8 cellular contexts compared by ENCODE assay signal in the genomic region with DNA sequence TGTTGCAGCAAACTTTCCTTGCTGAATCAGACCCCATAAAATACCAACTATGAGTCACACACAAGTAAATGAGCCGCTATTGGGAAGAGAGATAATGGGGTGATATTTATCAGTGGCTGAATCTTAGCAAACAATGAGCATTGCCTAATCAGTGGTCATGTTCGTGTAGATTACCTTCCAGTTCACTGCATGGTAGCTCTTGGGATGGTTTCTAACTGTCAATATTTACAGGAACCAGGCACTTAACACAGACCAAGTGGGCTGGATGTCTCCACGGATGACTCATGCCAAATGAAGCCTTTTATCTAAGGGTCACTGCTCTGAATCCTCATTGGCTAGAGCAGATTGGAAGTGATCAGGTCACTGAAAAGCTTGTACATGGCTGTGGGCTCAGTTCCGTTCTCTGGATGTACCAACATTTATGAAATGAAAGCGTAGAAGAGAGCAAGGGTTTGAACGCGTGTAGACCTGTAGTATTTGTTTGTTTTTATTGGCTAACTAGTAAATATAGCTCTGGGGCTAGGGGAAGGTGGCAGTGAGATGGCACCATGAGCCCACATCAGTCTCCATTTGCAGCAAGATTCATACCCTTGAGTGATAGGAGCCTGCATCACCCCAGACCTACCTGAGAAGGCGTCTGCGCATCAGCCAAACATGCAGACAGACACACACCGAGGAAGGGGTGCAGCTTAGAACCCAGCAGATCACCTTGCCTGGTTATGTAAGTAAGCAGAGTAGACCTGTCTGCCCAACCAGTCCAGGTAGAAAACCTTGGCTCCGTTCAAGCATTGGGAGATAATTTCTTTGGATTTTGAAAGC.
DNase-seq lines count a peak whose midpoint lies in the region; ATAC-seq and TF ChIP-seq lines count a peak whose summit lies in the region.

No MANE protein-coding gene starts in this region.

- H3K79me2 ChIP-seq in ACC112 (ENCODE audit: control insufficient read depth, insufficient read depth, low read length, unreplicated experiment): no peaks in the 10 kb centered on the region

- 69 to 77% methylated on average over 11 of the region's 11 CpGs for WGBS in esophagus squamous epithelium, 2 donors
- 68 to 75% methylated on average over 11 of the region's 11 CpGs for WGBS in sigmoid colon, 2 donors

- TF ChIP-seq CTCF in esophagus squamous epithelium (IDR thresholded peaks at IDR 0.05): no peak
- no peak for TF ChIP-seq CTCF in sigmoid colon (IDR thresholded peaks at IDR 0.05)

- intact Hi-C loops in esophagus squamous epithelium (cut with DNase I): loop anchor here (10.0 kb wide), 1 partner anchor 251 kb away; no protein-coding TSS in a partner anchor
- intact Hi-C loops in sigmoid colon (cut with DNase I): no loop called here

- peak overlapping the region; percentile 100 for H3K27ac ChIP-seq in ACC112 (ENCODE audit: low read depth, low read length)
- no peak overlapping the region for H3K27ac ChIP-seq in SJCRH30
- H3K27ac ChIP-seq in esophagus squamous epithelium: peak overlapping the region; percentile 11 to 97 (median 89)
- H3K27ac ChIP-seq in sigmoid colon: peak overlapping the region; percentile 27 to 90 (median 37)

- DNase-seq in SJCRH30 (peak; percentile 27 to 50), esophagus squamous epithelium (lab: John Stamatoyannopoulos, UW) (no peak), sigmoid colon (peak; percentile 40)
- DNase-seq in activated CD4-positive, alpha-beta T cell treated with anti-CD3 and anti-CD28 coated beads for 1 hour: no peak

- no peaks in the 10 kb centered on the region for H3K36me3 ChIP-seq in ACC112 (ENCODE audit: insufficient read depth, low read length)
- no peaks in the 10 kb centered on the region for H3K36me3 ChIP-seq in SJCRH30
- no peaks in the 10 kb centered on the region for H3K36me3 ChIP-seq in esophagus squamous epithelium
- H3K36me3 ChIP-seq in sigmoid colon: no peaks in the 10 kb centered on the region

- H3K4me1 ChIP-seq in ACC112 (ENCODE audit: control insufficient read depth, insufficient read depth, low read length, unreplicated experiment) (peaks cover 69% of the 10 kb centered on the region), SJCRH30 (peaks cover 42% of the 10 kb centered on the region), esophagus squamous epithelium (peaks cover 43 to 82% (median 60%) of the 10 kb centered on the region in 3 donors), sigmoid colon (peaks cover 0 to 77% (median 72%) of the 10 kb centered on the region in 4 donors)

- no peak for TF ChIP-seq POLR2A in esophagus squamous epithelium (IDR thresholded peaks at IDR 0.05)
- TF ChIP-seq POLR2A in sigmoid colon (IDR thresholded peaks at IDR 0.05): no peak

- no peak for TF ChIP-seq EP300 in sigmoid colon (IDR thresholded peaks at IDR 0.05)

- H3K4me3 ChIP-seq in ACC112 (ENCODE audit: low read depth, low read length) (peak overlapping the region; percentile 2; the same call in 1 of the 2 replicates), SJCRH30 (no peak overlapping the region), esophagus squamous epithelium (no peak overlapping the region), sigmoid colon (no peak overlapping the region)

- H3K27me3 ChIP-seq in ACC112 (ENCODE audit: insufficient read depth, low read length) (no peaks in the 10 kb centered on the region), SJCRH30 (no peaks in the 10 kb centered on the region), esophagus squamous epithelium (no peaks in the 10 kb centered on the region), sigmoid colon (no peaks in the 10 kb centered on the region)

- H2AFZ ChIP-seq in ACC112 (ENCODE audit: low read length, unreplicated experiment): no peak overlapping the region

- H3K9me3 ChIP-seq in SJCRH30 (replicated peaks) (no peaks in the 10 kb centered on the region), esophagus squamous epithelium (no peaks in the 10 kb centered on the region), sigmoid colon (no peaks in the 10 kb centered on the region)

- ATAC-seq in HG02852 (IDR thresholded peaks at IDR 0.05; ENCODE audit: unreplicated experiment) (peak; percentile 36), GM21367 (IDR thresholded peaks at IDR 0.05; ENCODE audit: unreplicated experiment) (no peak), GM21825 (IDR thresholded peaks at IDR 0.05; ENCODE audit: unreplicated experiment) (no peak)

Comparison
In these comparisons a context has a peak if more than half of its experiments do, and no peak if none do; other contexts are left out.
1. DNase-seq: peak in SJCRH30 (2 of 2) and sigmoid colon (single experiment); none in esophagus squamous epithelium (single experiment) and activated CD4-positive, alpha-beta T cell treated with anti-CD3 and anti-CD28 coated beads for 1 hour (single experiment).